8 cellular contexts compared by ENCODE assay signal in the genomic region with DNA sequence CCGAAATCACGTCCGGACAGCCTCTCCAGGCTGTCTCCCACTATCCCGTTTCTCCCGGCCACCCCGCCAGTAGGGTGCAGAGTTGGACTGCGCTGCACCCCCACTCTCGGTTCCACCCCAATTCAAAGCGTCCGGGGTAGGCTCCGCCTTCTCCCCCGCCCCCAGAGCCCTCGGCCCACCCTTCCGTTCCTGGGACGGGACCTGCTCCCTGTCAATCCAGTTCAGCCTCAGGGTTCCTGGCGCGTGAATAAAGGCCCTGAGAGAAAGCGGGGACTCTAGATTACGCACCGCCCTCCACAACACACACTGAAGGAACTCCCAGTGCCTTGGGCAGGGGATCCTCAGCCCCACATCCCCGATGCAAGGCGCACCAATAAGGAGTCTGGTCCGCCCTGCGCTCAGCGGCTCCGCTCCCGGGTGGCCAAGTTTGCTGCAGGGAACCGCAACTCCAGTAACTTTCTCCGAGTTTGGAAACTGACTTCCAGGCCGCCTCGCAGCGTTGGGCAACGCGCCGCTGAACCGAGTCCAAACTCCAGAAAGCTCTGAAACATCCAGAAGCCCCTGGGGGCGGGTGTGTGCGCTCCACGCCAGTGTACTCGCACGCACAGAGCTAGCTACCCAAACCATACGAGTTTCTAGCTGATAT. TPM values are rescaled to one million over a fixed set of nuclear protein-coding genes. Genes with fewer than 3 reads are reported as not detected.
DNase-seq lines count a peak whose midpoint lies in the region; ATAC-seq and TF ChIP-seq lines count a peak whose summit lies in the region.

No MANE protein-coding gene starts in this region.

- H3K9me3 Mint-ChIP-seq in type B pancreatic cell: no peaks in the 10 kb centered on the region

- H3K27me3 ChIP-seq in RWPE2 (ENCODE audit: insufficient read depth, poor library complexity, severe bottlenecking) (peaks cover 79% of the 10 kb centered on the region), mesendoderm (ENCODE audit: insufficient read depth, low read length, poor library complexity) (peaks cover 13% of the 10 kb centered on the region)

- no CpG with 5 or more reads among the region's 42 CpGs for WGBS in mesendoderm (ENCODE audit: extremely low coverage, insufficient coverage, low lambda C conversion rate)

- ATAC-seq in RWPE2 (ENCODE audit: low read depth): peak; percentile 81
- no peak for ATAC-seq in HG02884 (IDR thresholded peaks at IDR 0.05; ENCODE audit: unreplicated experiment)

- no peaks in the 10 kb centered on the region for H3K79me2 ChIP-seq in mesendoderm (ENCODE audit: control insufficient read depth, insufficient read depth, low read length)

- no peaks in the 10 kb centered on the region for H3K4me1 ChIP-seq in RWPE2 (ENCODE audit: insufficient read depth, poor library complexity, severe bottlenecking)
- no peaks in the 10 kb centered on the region for H3K4me1 ChIP-seq in mesendoderm (ENCODE audit: control insufficient read depth, low read depth, low read length)

- no peaks in the 10 kb centered on the region for H3K79me1 ChIP-seq in mesendoderm (ENCODE audit: low read length)

- peaks cover 49% of the 10 kb centered on the region for H3K27me3 Mint-ChIP-seq in type B pancreatic cell

- H2BK5ac ChIP-seq in mesendoderm (ENCODE audit: low read length): no peak overlapping the region

- H3K27ac Mint-ChIP-seq in type B pancreatic cell: peak overlapping the region; percentile 66

- peak overlapping the region; percentile 36 for H3K4me3 ChIP-seq in RWPE2 (ENCODE audit: severe bottlenecking)
- H3K4me3 ChIP-seq in epithelial cell of proximal tubule (ENCODE audit: low read depth, low read length): peak overlapping the region; percentile 83
- peak overlapping the region; percentile 59 for H3K4me3 ChIP-seq in mesendoderm (ENCODE audit: low read length)

- no peaks in the 10 kb centered on the region for H3K36me3 Mint-ChIP-seq in type B pancreatic cell

- H3K4me2 ChIP-seq in mesendoderm (ENCODE audit: low read length): peak overlapping the region; percentile 77

- H2AK5ac ChIP-seq in mesendoderm (ENCODE audit: low read length): no peak overlapping the region

- no peak overlapping the region for H2BK15ac ChIP-seq in mesendoderm (replicated peaks; ENCODE audit: low read depth)

- H3K4me1 Mint-ChIP-seq in type B pancreatic cell (ENCODE audit: unreplicated experiment): peaks cover 17% of the 10 kb centered on the region

- TF ChIP-seq CTCF in RWPE2 (IDR thresholded peaks at IDR 0.05; ENCODE audit: poor library complexity, severe bottlenecking) (peak; percentile 44), epithelial cell of proximal tubule (conservative IDR thresholded peaks at IDR 0.05; ENCODE audit: low read depth, low read length) (peak; percentile 47), type B pancreatic cell (conservative IDR thresholded peaks at IDR 0.05) (peak; percentile 48)

- no peak overlapping the region for H3K27ac ChIP-seq in RWPE2 (ENCODE audit: poor library complexity, severe bottlenecking)
- H3K27ac ChIP-seq in mesendoderm (ENCODE audit: low read depth, low read length): peak overlapping the region; percentile 40

- H3K36me3 ChIP-seq in RWPE2 (ENCODE audit: low read depth) (no peaks in the 10 kb centered on the region), mesendoderm (ENCODE audit: control insufficient read depth, insufficient read depth, low read length) (no peaks in the 10 kb centered on the region)

- H3K9ac ChIP-seq in mesendoderm (ENCODE audit: low read length): peak overlapping the region; percentile 69

- peak overlapping the region; percentile 93 for H3K4me3 Mint-ChIP-seq in type B pancreatic cell

- no peak overlapping the region for H4K5ac ChIP-seq in mesendoderm (ENCODE audit: low read length)

- DNase-seq in NCI-H82 (lab: John Stamatoyannopoulos, UW) (peak; percentile 67), NCI-H82 treated with DMSO at 0.1 percent for 48 hours (lab: John Stamatoyannopoulos, UW; ENCODE audit: unreplicated experiment) (no peak), RWPE2 (ENCODE audit: low spot score) (peak; percentile 71), epithelial cell of proximal tubule (ENCODE audit: low read depth) (no peak), mesendoderm (peak; percentile 94), type B pancreatic cell (ENCODE audit: extremely low spot score, unreplicated experiment) (peak; percentile 89), NCI-H128 (lab: John Stamatoyannopoulos, UW; ENCODE audit: unreplicated experiment) (no peak)

- no peak overlapping the region for H4K8ac ChIP-seq in mesendoderm (ENCODE audit: low read depth, low read length)

- peak overlapping the region; percentile 46 for H3K18ac ChIP-seq in mesendoderm (ENCODE audit: low read length)

- H3K9me3 ChIP-seq in RWPE2 (ENCODE audit: severe bottlenecking): no peaks in the 10 kb centered on the region

- no peak overlapping the region for H3K4ac ChIP-seq in mesendoderm (ENCODE audit: low read depth, low read length)

- H2BK120ac ChIP-seq in mesendoderm (ENCODE audit: low read depth, low read length): no peak overlapping the region

- H3K56ac ChIP-seq in mesendoderm (ENCODE audit: low read length): peak overlapping the region; percentile 88

- peak overlapping the region; percentile 7 for H3K23ac ChIP-seq in mesendoderm (ENCODE audit: low read length)

RNA-seq across cellular contexts. Expression of a gene that starts 1.9 kb away (rescaled TPM):
- total RNA-seq in epithelial cell of proximal tubule (16.9 and 92.7 TPM in 2 replicates), type B pancreatic cell (ENCODE audit: low replicate concordance) (13.6 and 34.9 TPM in 2 replicates)
- 0.84 TPM for polyA plus RNA-seq in mesendoderm (2013, experiment 1 of 2)
- polyA plus RNA-seq in mesendoderm (2013, experiment 2 of 2): 0.67 TPM

Comparison
In these comparisons a context has a peak if more than half of its experiments do, and no peak if none do; other contexts are left out.
1. DNase-seq: peak in NCI-H82 (single experiment), RWPE2 (single experiment), mesendoderm (single experiment) and type B pancreatic cell (single experiment); none in NCI-H82 treated with DMSO at 0.1 percent for 48 hours (single experiment), epithelial cell of proximal tubule (single experiment) and NCI-H128 (single experiment).
2. Peak in every context shown above with its lines, with median percentiles within 50 percentile points of each other: H3K4me3 ChIP-seq and CTCF ChIP-seq.